Comparison of ENCODE assay signal across 22 cellular contexts in genomic region chr5:90549729-90550275, GRCh38. TPM values are rescaled to one million over a fixed set of nuclear protein-coding genes. Genes with fewer than 3 reads are reported as not detected.
"Had no signal": no experiment of that assay in that cellular context is flagged by ENCODE, and none has a peak within 500 bp of the region (broad histone marks: within the 10 kb centered on the region; RNA-seq: fewer than 3 reads in every experiment).

No MANE protein-coding gene starts in this region.

- H3K9ac ChIP-seq: parathyroid adenoma had no signal

- H2AFZ ChIP-seq: parathyroid adenoma had no signal

- H3K4me1 ChIP-seq: heart right ventricle, parathyroid adenoma, upper lobe of right lung had no signal

- H3K4me3 ChIP-seq: heart right ventricle, thyroid gland, upper lobe of right lung had no signal

- H3K4me1 Mint-ChIP-seq: activated CD4-positive, alpha-beta T cell treated with anti-CD3 and anti-CD28 coated beads, Interleukin-2, amount 10 ng/mL, durations not matched to agents 7 days and 5 days had no signal

- H3K79me2 ChIP-seq: parathyroid adenoma had no signal

- H3K36me3 Mint-ChIP-seq: activated naive CD4-positive, alpha-beta T cell treated with anti-CD3 and anti-CD28 coated beads, Interleukin-2, amount 50 U/mL, for 72 hours; brain had no signal

- H3K27ac Mint-ChIP-seq: activated CD4-positive, alpha-beta T cell treated with anti-CD3 and anti-CD28 coated beads, Interleukin-2, amount 10 ng/mL, durations not matched to agents 7 days and 5 days; activated CD8-positive, alpha-beta T cell treated with anti-CD3 and anti-CD28 coated beads, Interleukin-2, amount 10 ng/mL, durations not matched to agents 7 days and 5 days; activated naive CD4-positive, alpha-beta T cell treated with anti-CD3 and anti-CD28 coated beads, Interleukin-2, amount 50 U/mL, for 72 hours; brain; dendritic cell treated with granulocyte-macrophage colony-stimulating factor and Interleukin-4, amounts not matched to agents 40 ng/mL and 50 ng/mL, for 4 days had no signal

- H3K36me3 ChIP-seq: heart right ventricle, thyroid gland, upper lobe of right lung, WERI-Rb-1 had no signal

- H3K27me3 ChIP-seq: thyroid gland, upper lobe of right lung had no signal

- H3K27ac ChIP-seq: heart right ventricle, parathyroid adenoma, thyroid gland, upper lobe of right lung, WERI-Rb-1 had no signal

- DNase-seq: activated CD4-positive, alpha-beta T cell treated with anti-CD3 and anti-CD28 coated beads, Interleukin-2, amount 10 ng/mL, durations not matched to agents 7 days and 5 days; activated CD4-positive, CD25-positive, alpha-beta regulatory T cell treated with anti-CD3 and anti-CD28 coated beads, Interleukin-2, amount 50 U/mL, for 72 hours; activated CD8-positive, alpha-beta T cell treated with anti-CD3 and anti-CD28 coated beads, Interleukin-2, amount 10 ng/mL, durations not matched to agents 7 days and 5 days; aorta; caudate nucleus; effector CD4-positive, alpha-beta T cell; heart right ventricle; islet precursor cell; left cardiac atrium; nucleus accumbens; right cardiac atrium; stimulated activated CD4-positive, alpha-beta T cell treated with anti-CD3 and anti-CD28 coated beads, Interleukin-4, amount 100 ng/mL, for 4 hours; stimulated activated naive CD8-positive, alpha-beta T cell treated with anti-CD3 and anti-CD28 coated beads, Interleukin-15, Interleukin-2, amounts not matched to agents 100 U/mL and 50 U/mL, for 24 hours; thyroid gland; upper lobe of right lung; WERI-Rb-1 had no signal

- H3K9me3 ChIP-seq: heart right ventricle, thyroid gland, upper lobe of right lung had no signal

- H3K4me3 Mint-ChIP-seq: activated CD4-positive, alpha-beta T cell treated with anti-CD3 and anti-CD28 coated beads, Interleukin-2, amount 10 ng/mL, durations not matched to agents 7 days and 5 days; activated CD8-positive, alpha-beta T cell treated with anti-CD3 and anti-CD28 coated beads, Interleukin-2, amount 10 ng/mL, durations not matched to agents 7 days and 5 days; brain; dendritic cell treated with granulocyte-macrophage colony-stimulating factor and Interleukin-4, amounts not matched to agents 40 ng/mL and 50 ng/mL, for 4 days had no signal

- H3K9me3 Mint-ChIP-seq: activated CD4-positive, alpha-beta T cell treated with anti-CD3 and anti-CD28 coated beads, Interleukin-2, amount 10 ng/mL, durations not matched to agents 7 days and 5 days; activated naive CD4-positive, alpha-beta T cell treated with anti-CD3 and anti-CD28 coated beads, Interleukin-2, amount 50 U/mL, for 72 hours; dendritic cell treated with granulocyte-macrophage colony-stimulating factor and Interleukin-4, amounts not matched to agents 40 ng/mL and 50 ng/mL, for 4 days had no signal

- ATAC-seq: activated CD8-positive, alpha-beta T cell treated with anti-CD3 and anti-CD28 coated beads, Interleukin-2, amount 10 ng/mL, durations not matched to agents 7 days and 5 days; activated naive CD4-positive, alpha-beta T cell treated with anti-CD3 and anti-CD28 coated beads, Interleukin-2, amount 50 U/mL, for 72 hours; heart right ventricle; left cardiac atrium; right cardiac atrium; stimulated activated naive CD8-positive, alpha-beta T cell treated with anti-CD3 and anti-CD28 coated beads, Interleukin-15, Interleukin-2, amounts not matched to agents 100 U/mL and 50 U/mL, for 24 hours; upper lobe of right lung had no signal

- FAIRE-seq: endometrium had no signal

RNA-seq across cellular contexts. Expression of gene ADGRV1, which starts 8.8 kb away (rescaled TPM):
- total RNA-seq: activated CD4-positive, alpha-beta T cell treated with anti-CD3 and anti-CD28 coated beads, Interleukin-2, amount 10 ng/mL, durations not matched to agents 7 days and 5 days; subcutaneous adipose tissue had no signal
